In genomic region chr3:125602752-125603649, GRCh38 we compare ENCODE assay signal across 9 cellular contexts. TPM values are rescaled to one million over a fixed set of nuclear protein-coding genes. Genes with fewer than 3 reads are reported as not detected.
A peak's percentile ranks its signal among the peaks of the same experiment; 100 is the strongest.
DNase-seq lines count a peak whose midpoint lies in the region; FAIRE-seq and TF ChIP-seq lines count a peak whose summit lies in the region.
"Had no signal": no experiment of that assay in that cellular context is flagged by ENCODE, and none has a peak within 500 bp of the region (broad histone marks: within the 10 kb centered on the region; RNA-seq: fewer than 3 reads in every experiment).

No MANE protein-coding gene starts in this region.

- H3K18ac ChIP-seq in neuronal stem cell (ENCODE audit: low read length) = no peak overlapping the region

- H2AK5ac ChIP-seq in neuronal stem cell (ENCODE audit: low read depth, low read length) = no peak overlapping the region

- no peak overlapping the region for H3K4ac ChIP-seq in neuronal stem cell (ENCODE audit: low read length)

- no peak overlapping the region for H2BK120ac ChIP-seq in neuronal stem cell (ENCODE audit: low read depth, low read length)

- H3K4me3 ChIP-seq in endocrine pancreas (ENCODE audit: control insufficient read depth, insufficient read depth, low read length) (peak overlapping the region; percentile 44), neuronal stem cell (ENCODE audit: low read length in 2 of 2) (peak overlapping the region in 1 of 2 donors; percentile 33), esophagus squamous epithelium (no peak overlapping the region), kidney (ENCODE audit: low read length in 2 of 2) (peak overlapping the region in 1 of 2 donors; percentile 0)

- TF ChIP-seq POLR2A in esophagus squamous epithelium (IDR thresholded peaks at IDR 0.05) = no peak

- H3K9me3 ChIP-seq in endocrine pancreas (ENCODE audit: control insufficient read depth, low read length) (no peaks in the 10 kb centered on the region), neuronal stem cell (replicated peaks in 1 of 2; ENCODE audit: control insufficient read depth in 2 of 2, insufficient read depth in 1 of 2, low read depth in 1 of 2, low read length in 2 of 2) (no peaks in the 10 kb centered on the region), esophagus squamous epithelium (no peaks in the 10 kb centered on the region), kidney (ENCODE audit: control insufficient read depth in 1 of 2, low read length in 2 of 2) (no peaks in the 10 kb centered on the region)

- no peak overlapping the region for H2BK15ac ChIP-seq in neuronal stem cell (ENCODE audit: low read length)

- no peak overlapping the region for H3K23ac ChIP-seq in neuronal stem cell (ENCODE audit: low read depth, low read length, poor library complexity)

- H3K14ac ChIP-seq in neuronal stem cell (ENCODE audit: low read length) = no peak overlapping the region

- H2BK12ac ChIP-seq in neuronal stem cell (ENCODE audit: low read length) = no peak overlapping the region

- H4K91ac ChIP-seq in neuronal stem cell (ENCODE audit: low read depth, low read length, poor library complexity) = no peak overlapping the region

- no peak for FAIRE-seq in kidney (lab: Jason Lieb, UNC)

- no CpG with 5 or more reads among the region's 10 CpGs for WGBS in neuronal stem cell (ENCODE audit: extremely low coverage in 2 of 2, insufficient read length in 2 of 2, insufficient replicate concordance in 1 of 2), 2 donors
- WGBS in esophagus squamous epithelium, 2 donors = 33 to 43% methylated on average over 10 of the region's 10 CpGs

- no peaks in the 10 kb centered on the region for H3K36me3 ChIP-seq in endocrine pancreas (ENCODE audit: control insufficient read depth, insufficient read depth, low read length)
- H3K36me3 ChIP-seq in neuronal stem cell (replicated peaks in 1 of 2; ENCODE audit: control insufficient read depth in 2 of 2, insufficient read depth in 2 of 2, low read length in 2 of 2) = no peaks in the 10 kb centered on the region
- H3K36me3 ChIP-seq in esophagus squamous epithelium = no peaks in the 10 kb centered on the region
- no peaks in the 10 kb centered on the region for H3K36me3 ChIP-seq in kidney (ENCODE audit: control insufficient read depth in 1 of 2, insufficient read depth in 2 of 2, low read length in 2 of 2)

- H4K8ac ChIP-seq in neuronal stem cell (ENCODE audit: low read depth, low read length) = no peak overlapping the region

- no peaks in the 10 kb centered on the region for H3K4me1 ChIP-seq in endocrine pancreas (ENCODE audit: control insufficient read depth, insufficient read depth, low read length)
- peaks cover 7 to 9% of the 10 kb centered on the region in 2 donors for H3K4me1 ChIP-seq in neuronal stem cell (ENCODE audit: control insufficient read depth in 2 of 2, insufficient read depth in 1 of 2, low read depth in 1 of 2, low read length in 2 of 2)
- peaks cover 3 to 22% (median 6%) of the 10 kb centered on the region in 3 donors for H3K4me1 ChIP-seq in esophagus squamous epithelium
- H3K4me1 ChIP-seq in kidney (ENCODE audit: control insufficient read depth in 1 of 2, insufficient read depth in 1 of 2, low read depth in 1 of 2, low read length in 2 of 2) = no peaks in the 10 kb centered on the region

- H3K27ac ChIP-seq in neuronal stem cell (replicated peaks; ENCODE audit: low read length) (peak overlapping the region; percentile 70), esophagus squamous epithelium (peak overlapping the region in 1 of 4 donors; percentile 41), kidney (ENCODE audit: low read depth in 2 of 2, low read length in 2 of 2) (no peak overlapping the region)

- peak overlapping the region; percentile 87 for H2AFZ ChIP-seq in neuronal stem cell (ENCODE audit: low read length)

- no peak overlapping the region for H3K9ac ChIP-seq in endocrine pancreas (ENCODE audit: control insufficient read depth, insufficient read depth, low read length)
- no peak overlapping the region for H3K9ac ChIP-seq in neuronal stem cell (ENCODE audit: low read depth, low read length, poor library complexity)
- no peak overlapping the region for H3K9ac ChIP-seq in kidney (ENCODE audit: low read length in 2 of 2)

- no peak overlapping the region for H3K4me2 ChIP-seq in neuronal stem cell (ENCODE audit: insufficient read depth, low read length, poor library complexity, severe bottlenecking)

- H3K27me3 ChIP-seq in endocrine pancreas (ENCODE audit: control insufficient read depth, insufficient read depth, low read length) (no peaks in the 10 kb centered on the region), neuronal stem cell (ENCODE audit: control insufficient read depth in 3 of 3, insufficient read depth in 3 of 3, low read depth in 1 of 3, low read length in 3 of 3) (no peaks in the 10 kb centered on the region), esophagus squamous epithelium (peaks cover 0 to 4% (median 0%) of the 10 kb centered on the region in 4 donors)

- no peaks in the 10 kb centered on the region for H3K79me1 ChIP-seq in neuronal stem cell (ENCODE audit: low read depth, low read length)

- DNase-seq in Caki2 (ENCODE audit: low read depth) (peak; percentile 86), NCI-H446 treated with DMSO at 0.1 percent for 48 hours (lab: John Stamatoyannopoulos, UW) (peak; percentile 43), neuronal stem cell (ENCODE audit: low spot score) (no peak), esophagus squamous epithelium (lab: John Stamatoyannopoulos, UW) (no peak), kidney (no peak), OCI-M1 (lab: John Stamatoyannopoulos, UW) (no peak)
- DNase-seq in activated naive CD4-positive, alpha-beta T cell treated with Interleukin-2 at 50 U/mL for 16 hours = no peak
- DNase-seq: mesendoderm had no signal

- TF ChIP-seq CTCF in esophagus squamous epithelium (IDR thresholded peaks at IDR 0.05) (peak in 2 of 6 experiments; percentile 35 to 49), kidney (IDR thresholded peaks at IDR 0.05; ENCODE audit: borderline replicate concordance, extremely low read depth, insufficient read depth) (no peak)

- intact Hi-C loops in esophagus squamous epithelium (cut with DNase I) = no loop called here
- intact Hi-C loops in kidney (cut with DNase I) = no loop called here

- H2BK5ac ChIP-seq in neuronal stem cell (ENCODE audit: low read length) = no peak overlapping the region

- in situ Hi-C loops in Caki2 (cut with HindIII; ENCODE audit: low pct_unique_long_range_greater_than_20kb, low sequenced_read_pairs) = no loop called here

RNA-seq across cellular contexts. Expression of gene OSBPL11, which starts 7.7 kb away (rescaled TPM):
- total RNA-seq in Caki2 (2014; rRNA removed; shearing (Covaris generic); ENCODE audit: low replicate concordance) = 5.5 and 6.2 TPM in 2 replicates
- polyA plus RNA-seq in neuronal stem cell (2013, experiment 1 of 2) = 14.3 TPM
- polyA plus RNA-seq in neuronal stem cell (2013, experiment 2 of 2) = 14.4 TPM
- total RNA-seq in esophagus squamous epithelium (10 to 100 TPM in 2 of 4 donors, 1 to 10 TPM in 2; 6.4 to 13.7 (median 9.5) TPM), kidney (16.1 TPM)
- 5.0 TPM for polyA plus RNA-seq in kidney (ENCODE audit: insufficient read depth, low read depth, low replicate concordance)

Comparison
In these comparisons a context has a peak if more than half of its experiments do, and no peak if none do; other contexts are left out.
1. DNase-seq: peak in Caki2 (single experiment) and NCI-H446 treated with DMSO at 0.1 percent for 48 hours (single experiment); none in neuronal stem cell (single experiment), activated naive CD4-positive, alpha-beta T cell treated with Interleukin-2 at 50 U/mL for 16 hours (single experiment), esophagus squamous epithelium (single experiment), kidney (single experiment) and OCI-M1 (single experiment).